14 cellular contexts compared by ENCODE assay signal in genomic region chr5:855771-856530, GRCh38. TPM values are rescaled to one million over a fixed set of nuclear protein-coding genes. Genes with fewer than 3 reads are reported as not detected.
DNase-seq lines count a peak whose midpoint lies in the region; ATAC-seq, FAIRE-seq and TF ChIP-seq lines count a peak whose summit lies in the region.
"Had no signal": no experiment of that assay in that cellular context is flagged by ENCODE, and none has a peak within 500 bp of the region (broad histone marks: within the 10 kb centered on the region; RNA-seq: fewer than 3 reads in every experiment).

No MANE protein-coding gene starts in this region.

- no peaks in the 10 kb centered on the region for H3K4me1 ChIP-seq in right lobe of liver

- CTCF ChIA-PET in activated CD8-positive, alpha-beta T cell treated with anti-CD3 and anti-CD28 coated beads for 36 hours (lab: Charles Lee), result no interaction called here

- POLR2A ChIA-PET in activated CD8-positive, alpha-beta T cell treated with anti-CD3 and anti-CD28 coated beads for 36 hours (lab: Charles Lee), result no interaction called here

- 82% methylated on average over 5 of the region's 21 CpGs for WGBS in right lobe of liver (ENCODE audit: insufficient coverage, low coverage, low lambda C conversion rate, missing lambda C conversion rate)

- H3K4me1 Mint-ChIP-seq in activated CD8-positive, alpha-beta T cell treated with anti-CD3 and anti-CD28 coated beads for 36 hours (ENCODE audit: low read depth), result no peaks in the 10 kb centered on the region

- DNase-seq in DMS53 (lab: John Stamatoyannopoulos, UW) (peak; percentile 65), DMS53 treated with DMSO at 0.1 percent for 48 hours (lab: John Stamatoyannopoulos, UW; ENCODE audit: unreplicated experiment) (no peak), GM18507 (ENCODE audit: extremely low spot score, insufficient read length, low read depth) (no peak), right lobe of liver (peak in 2 of 3 donors; percentile 14 to 42), NCI-H1694 treated with DMSO at 0.1 percent for 48 hours (lab: John Stamatoyannopoulos, UW) (no peak), SW 1271 (lab: John Stamatoyannopoulos, UW) (no peak)
- DNase-seq in activated CD8-positive, alpha-beta T cell treated with anti-CD3 and anti-CD28 coated beads for 36 hours, result peak; percentile 23
- DNase-seq: activated CD8-positive, alpha-beta memory T cell treated with anti-CD3 and anti-CD28 coated beads, Interleukin-2, amount 50 U/mL, for 48 hours; dermis blood vessel endothelial cell; NCI-H2081 had no signal

- H3K4me3 ChIP-seq in right lobe of liver, result no peak overlapping the region

- intact Hi-C loops in activated CD8-positive, alpha-beta T cell treated with anti-CD3 and anti-CD28 coated beads for 36 hours (cut with micrococcal nuclease), result no loop called here
- intact Hi-C loops in right lobe of liver (cut with DNase I), result no loop called here

- peak; percentile 57 for FAIRE-seq in GM18507 (lab: Jason Lieb, UNC)
- FAIRE-seq: G401.6 had no signal

- peaks cover 1% of the 10 kb centered on the region for H3K27me3 Mint-ChIP-seq in activated CD8-positive, alpha-beta T cell treated with anti-CD3 and anti-CD28 coated beads for 36 hours
- H3K27me3 Mint-ChIP-seq: CD4-positive, CD25-positive, alpha-beta regulatory T cell had no signal

- no peaks in the 10 kb centered on the region for H3K9me3 ChIP-seq in right lobe of liver
- H3K9me3 ChIP-seq: neutrophil had no signal

- peak; percentile 45 for ATAC-seq in activated CD8-positive, alpha-beta T cell treated with anti-CD3 and anti-CD28 coated beads for 36 hours
- ATAC-seq in right lobe of liver (peak in 1 of 4 donors; percentile 21), GM21381 (IDR thresholded peaks at IDR 0.05; ENCODE audit: unreplicated experiment) (no peak)

- no peak overlapping the region for H3K27ac ChIP-seq in right lobe of liver
- H3K27ac ChIP-seq: neutrophil had no signal

- H3K9me3 Mint-ChIP-seq in activated CD8-positive, alpha-beta T cell treated with anti-CD3 and anti-CD28 coated beads for 36 hours, result no peaks in the 10 kb centered on the region

- no peaks in the 10 kb centered on the region for H3K36me3 ChIP-seq in right lobe of liver

- H3K27me3 ChIP-seq in right lobe of liver, result no peaks in the 10 kb centered on the region
- H3K27me3 ChIP-seq: neutrophil had no signal

- no peak for TF ChIP-seq POLR2A in right lobe of liver (IDR thresholded peaks at IDR 0.05)

- no peak overlapping the region for H3K4me3 Mint-ChIP-seq in activated CD8-positive, alpha-beta T cell treated with anti-CD3 and anti-CD28 coated beads for 36 hours
- H3K4me3 Mint-ChIP-seq: CD4-positive, CD25-positive, alpha-beta regulatory T cell had no signal

- no peak for TF ChIP-seq CTCF in activated CD8-positive, alpha-beta T cell treated with anti-CD3 and anti-CD28 coated beads for 36 hours (IDR thresholded peaks at IDR 0.05)
- TF ChIP-seq CTCF in right lobe of liver (IDR thresholded peaks at IDR 0.05), result no peak

- H3K27ac Mint-ChIP-seq in activated CD8-positive, alpha-beta T cell treated with anti-CD3 and anti-CD28 coated beads for 36 hours, result no peak overlapping the region
- H3K27ac Mint-ChIP-seq: CD4-positive, CD25-positive, alpha-beta regulatory T cell had no signal

- no peaks in the 10 kb centered on the region for H3K36me3 Mint-ChIP-seq in activated CD8-positive, alpha-beta T cell treated with anti-CD3 and anti-CD28 coated beads for 36 hours (ENCODE audit: low read depth)
- H3K36me3 Mint-ChIP-seq: CD4-positive, CD25-positive, alpha-beta regulatory T cell had no signal

RNA-seq across cellular contexts. Expression of gene ZDHHC11, which starts 5.2 kb away (rescaled TPM):
- total RNA-seq in activated CD8-positive, alpha-beta T cell treated with anti-CD3 and anti-CD28 coated beads for 36 hours, result 1 to 10 TPM; 4.6 to 6.0 TPM
- total RNA-seq in right lobe of liver, result 10 to 100 TPM in 2 of 6 experiments, 1 to 10 TPM in 3, under 1 TPM in 1; 0.50 to 14.4 (median 5.8) TPM

RNA-seq across cellular contexts. Expression of gene BRD9, which starts 36.6 kb away (rescaled TPM):
- 10 to 100 TPM; 46.6 to 51.7 TPM for total RNA-seq in activated CD8-positive, alpha-beta T cell treated with anti-CD3 and anti-CD28 coated beads for 36 hours
- 10 to 100 TPM; 10.7 to 16.7 (median 13.8) TPM for total RNA-seq in right lobe of liver

RNA-seq across cellular contexts. Expression of gene TRIP13, which starts 36.7 kb away (rescaled TPM):
- 10 to 100 TPM; 31.0 to 36.9 TPM for total RNA-seq in activated CD8-positive, alpha-beta T cell treated with anti-CD3 and anti-CD28 coated beads for 36 hours
- 1 to 10 TPM in 2 of 6 experiments, under 1 TPM in 4; 0.15 to 3.2 (median 0.70) TPM for total RNA-seq in right lobe of liver

Comparison
In these comparisons a context has a peak if more than half of its experiments do, and no peak if none do; other contexts are left out.
1. DNase-seq: peak in DMS53 (single experiment), activated CD8-positive, alpha-beta T cell treated with anti-CD3 and anti-CD28 coated beads for 36 hours (single experiment) and right lobe of liver (2 of 3); none in DMS53 treated with DMSO at 0.1 percent for 48 hours (single experiment), GM18507 (single experiment), NCI-H1694 treated with DMSO at 0.1 percent for 48 hours (single experiment) and SW 1271 (0 of 2).
2. RNA of gene TRIP13, which starts 36.7 kb away (total RNA-seq): 31.0 to 36.9 TPM in activated CD8-positive, alpha-beta T cell treated with anti-CD3 and anti-CD28 coated beads for 36 hours; 0.15 to 3.2 TPM in right lobe of liver; every median in the first group is over 4 times any median in the second.